ENCODE assay signal across 8 cellular contexts in genomic region chr10:98268694-98269386, GRCh38. TPM values are rescaled to one million over a fixed set of nuclear protein-coding genes. Genes with fewer than 3 reads are reported as not detected.
DNase-seq lines count a peak whose midpoint lies in the region; ATAC-seq, FAIRE-seq and TF ChIP-seq lines count a peak whose summit lies in the region.

No MANE protein-coding gene starts in this region.

- H3K36me3 ChIP-seq in kidney (ENCODE audit: control insufficient read depth in 1 of 2, insufficient read depth in 2 of 2, low read length in 2 of 2) (no peaks in the 10 kb centered on the region), tibial artery (no peaks in the 10 kb centered on the region)

- H3K27ac Mint-ChIP-seq in activated CD4-positive, alpha-beta T cell treated with anti-CD3 and anti-CD28 coated beads, Interleukin-2, amount 10 ng/mL, durations not matched to agents 24 days and 14 days = no peak overlapping the region
- H3K27ac Mint-ChIP-seq in activated T-helper 1 cell treated with anti-CD3 and anti-CD28 coated beads, Interleukin-12 subunit alpha, Interleukin-12 subunit beta, Interleukin-2, Interleukin-4 antibody, amounts not matched to agents 30 ng/mL and 10 ng/mL and 1 ng/mL, durations not matched to agents 14 hours and 24 hours and 36 hours = no peak overlapping the region

- peak overlapping the region in 1 of 2 donors; percentile 37 for H3K4me3 ChIP-seq in kidney (ENCODE audit: low read length in 2 of 2)
- H3K4me3 ChIP-seq in tibial artery = peak overlapping the region; percentile 53 to 60

- peak overlapping the region; percentile 62 for H3K4me3 Mint-ChIP-seq in activated CD4-positive, alpha-beta T cell treated with anti-CD3 and anti-CD28 coated beads, Interleukin-2, amount 10 ng/mL, durations not matched to agents 24 days and 14 days
- peak overlapping the region; percentile 38 for H3K4me3 Mint-ChIP-seq in activated T-helper 1 cell treated with anti-CD3 and anti-CD28 coated beads, Interleukin-12 subunit alpha, Interleukin-12 subunit beta, Interleukin-2, Interleukin-4 antibody, amounts not matched to agents 30 ng/mL and 10 ng/mL and 1 ng/mL, durations not matched to agents 14 hours and 24 hours and 36 hours

- no peaks in the 10 kb centered on the region for H3K9me3 Mint-ChIP-seq in activated CD4-positive, alpha-beta T cell treated with anti-CD3 and anti-CD28 coated beads, Interleukin-2, amount 10 ng/mL, durations not matched to agents 24 days and 14 days
- no peaks in the 10 kb centered on the region for H3K9me3 Mint-ChIP-seq in activated T-helper 1 cell treated with anti-CD3 and anti-CD28 coated beads, Interleukin-12 subunit alpha, Interleukin-12 subunit beta, Interleukin-2, Interleukin-4 antibody, amounts not matched to agents 30 ng/mL and 10 ng/mL and 1 ng/mL, durations not matched to agents 14 hours and 24 hours and 36 hours

- no peak for ATAC-seq in HG03045 (IDR thresholded peaks at IDR 0.05; ENCODE audit: unreplicated experiment)

- H3K4me1 ChIP-seq in kidney (ENCODE audit: control insufficient read depth in 1 of 2, insufficient read depth in 1 of 2, low read depth in 1 of 2, low read length in 2 of 2) = peaks cover 5 to 20% of the 10 kb centered on the region in 2 donors
- peaks cover 0 to 50% (median 39%) of the 10 kb centered on the region in 4 donors for H3K4me1 ChIP-seq in tibial artery

- no peaks in the 10 kb centered on the region for H3K4me1 Mint-ChIP-seq in activated CD4-positive, alpha-beta T cell treated with anti-CD3 and anti-CD28 coated beads, Interleukin-2, amount 10 ng/mL, durations not matched to agents 24 days and 14 days
- no peaks in the 10 kb centered on the region for H3K4me1 Mint-ChIP-seq in activated T-helper 1 cell treated with anti-CD3 and anti-CD28 coated beads, Interleukin-12 subunit alpha, Interleukin-12 subunit beta, Interleukin-2, Interleukin-4 antibody, amounts not matched to agents 30 ng/mL and 10 ng/mL and 1 ng/mL, durations not matched to agents 14 hours and 24 hours and 36 hours (ENCODE audit: low read depth)

- FAIRE-seq in kidney (lab: Jason Lieb, UNC) = no peak

- H3K27me3 ChIP-seq in tibial artery = no peaks in the 10 kb centered on the region

- H3K9me3 ChIP-seq in kidney (ENCODE audit: control insufficient read depth in 1 of 2, low read length in 2 of 2) = no peaks in the 10 kb centered on the region
- H3K9me3 ChIP-seq in tibial artery = no peaks in the 10 kb centered on the region

- peak overlapping the region in 1 of 2 donors; percentile 65 for H3K27ac ChIP-seq in kidney (ENCODE audit: low read depth in 2 of 2, low read length in 2 of 2)
- peak overlapping the region; percentile 94 for H3K27ac ChIP-seq in tibial artery

- TF ChIP-seq CTCF in kidney (IDR thresholded peaks at IDR 0.05; ENCODE audit: borderline replicate concordance, extremely low read depth, insufficient read depth) (no peak), tibial artery (IDR thresholded peaks at IDR 0.05) (no peak)

- no peak for DNase-seq in activated CD4-positive, alpha-beta T cell treated with anti-CD3 and anti-CD28 coated beads, Interleukin-2, amount 10 ng/mL, durations not matched to agents 24 days and 14 days
- DNase-seq in activated CD4-positive, alpha-beta T cell treated with anti-CD3 and anti-CD28 coated beads, Interleukin-2, amount 50 U/mL, for 48 hours = no peak
- no peak for DNase-seq in activated T-helper 1 cell treated with anti-CD3 and anti-CD28 coated beads, Interleukin-12 subunit alpha, Interleukin-12 subunit beta, Interleukin-2, Interleukin-4 antibody, amounts not matched to agents 30 ng/mL and 10 ng/mL and 1 ng/mL, durations not matched to agents 14 hours and 24 hours and 36 hours (ENCODE audit: low spot score)
- DNase-seq in kidney = peak; percentile 73
- DNase-seq in tibial artery = no peak
- no peak for DNase-seq in AG08395 (ENCODE audit: low spot score)
- no peak for DNase-seq in activated effector memory CD4-positive, alpha-beta T cell treated with anti-CD3 and anti-CD28 coated beads, Interleukin-2, amount 50 U/mL, for 16 hours

- peak overlapping the region in 1 of 2 donors; percentile 40 for H3K9ac ChIP-seq in kidney (ENCODE audit: low read length in 2 of 2)

- no peaks in the 10 kb centered on the region for H3K36me3 Mint-ChIP-seq in activated CD4-positive, alpha-beta T cell treated with anti-CD3 and anti-CD28 coated beads, Interleukin-2, amount 10 ng/mL, durations not matched to agents 24 days and 14 days (ENCODE audit: low read depth)
- H3K36me3 Mint-ChIP-seq in activated T-helper 1 cell treated with anti-CD3 and anti-CD28 coated beads, Interleukin-12 subunit alpha, Interleukin-12 subunit beta, Interleukin-2, Interleukin-4 antibody, amounts not matched to agents 30 ng/mL and 10 ng/mL and 1 ng/mL, durations not matched to agents 14 hours and 24 hours and 36 hours (ENCODE audit: low read depth) = no peaks in the 10 kb centered on the region

- intact Hi-C loops in activated CD4-positive, alpha-beta T cell treated with anti-CD3 and anti-CD28 coated beads, Interleukin-2, amount 10 ng/mL, durations not matched to agents 24 days and 14 days (cut with micrococcal nuclease) = no loop called here
- intact Hi-C loops in activated T-helper 1 cell treated with anti-CD3 and anti-CD28 coated beads, Interleukin-12 subunit alpha, Interleukin-12 subunit beta, Interleukin-2, Interleukin-4 antibody, amounts not matched to agents 30 ng/mL and 10 ng/mL and 1 ng/mL, durations not matched to agents 14 hours and 24 hours and 36 hours (cut with micrococcal nuclease) = no loop called here
- intact Hi-C loops in kidney (cut with DNase I) (no loop called here), tibial artery (cut with DNase I; ENCODE audit: low total_unique reads) (loop anchor here (10.0 kb wide), 1 partner anchor 146 kb away; the partner anchor contains the start of gene PYROXD2)

- H3K27me3 Mint-ChIP-seq in activated CD4-positive, alpha-beta T cell treated with anti-CD3 and anti-CD28 coated beads, Interleukin-2, amount 10 ng/mL, durations not matched to agents 24 days and 14 days = peaks cover 52% of the 10 kb centered on the region
- peaks cover 46% of the 10 kb centered on the region for H3K27me3 Mint-ChIP-seq in activated T-helper 1 cell treated with anti-CD3 and anti-CD28 coated beads, Interleukin-12 subunit alpha, Interleukin-12 subunit beta, Interleukin-2, Interleukin-4 antibody, amounts not matched to agents 30 ng/mL and 10 ng/mL and 1 ng/mL, durations not matched to agents 14 hours and 24 hours and 36 hours (ENCODE audit: insufficient read depth)

RNA-seq across cellular contexts. Expression of gene LOXL4, which starts 0.8 kb away (rescaled TPM):
- not detected in 2 replicates for total RNA-seq in activated CD4-positive, alpha-beta T cell treated with anti-CD3 and anti-CD28 coated beads, Interleukin-2, amount 10 ng/mL, durations not matched to agents 24 days and 14 days
- not detected in 2 replicates for total RNA-seq in activated T-helper 1 cell treated with anti-CD3 and anti-CD28 coated beads, Interleukin-12 subunit alpha, Interleukin-12 subunit beta, Interleukin-2, Interleukin-4 antibody, amounts not matched to agents 30 ng/mL and 10 ng/mL and 1 ng/mL, durations not matched to agents 14 hours and 24 hours and 36 hours
- total RNA-seq in kidney = 15.1 TPM
- 3.4 TPM for polyA plus RNA-seq in kidney (ENCODE audit: insufficient read depth, low read depth, low replicate concordance)

Comparison
In these comparisons a context has a peak if more than half of its experiments do, and no peak if none do; other contexts are left out.
1. RNA of gene LOXL4, which starts 0.8 kb away (total RNA-seq): 15.1 TPM in kidney (single experiment); not detected in activated T-helper 1 cell treated with anti-CD3 and anti-CD28 coated beads, Interleukin-12 subunit alpha, Interleukin-12 subunit beta, Interleukin-2, Interleukin-4 antibody, amounts not matched to agents 30 ng/mL and 10 ng/mL and 1 ng/mL, durations not matched to agents 14 hours and 24 hours and 36 hours and not detected in activated CD4-positive, alpha-beta T cell treated with anti-CD3 and anti-CD28 coated beads, Interleukin-2, amount 10 ng/mL, durations not matched to agents 24 days and 14 days; every median in the first group is over 10 times any median in the second.